1 cellular context compared by ENCODE assay signal in genomic region chr5:77844408-77845272, GRCh38.
TF ChIP-seq lines count a peak whose summit lies in the region.

No MANE protein-coding gene starts in this region.

TF ChIP-seq in H1, 55 proteins besides CTCF, POLR2A, EP300 and RAD21 (continued from another document):
- TF ChIP-seq USF2 (IDR thresholded peaks at IDR 0.05; ENCODE audit: low read length): no peak
- TF ChIP-seq GTF2F1 (IDR thresholded peaks at IDR 0.05; ENCODE audit: borderline replicate concordance, low read depth, low read length): no peak
- TF ChIP-seq SAP30 (IDR thresholded peaks at IDR 0.05; ENCODE audit: insufficient read depth, insufficient replicate concordance, low read length): no peak
- peak; percentile 97 for TF ChIP-seq SUZ12 (IDR thresholded peaks at IDR 0.05; ENCODE audit: low read length)
- TF ChIP-seq CEBPB (IDR thresholded peaks at IDR 0.05; ENCODE audit: low read depth, low read length): no peak
- no peak for TF ChIP-seq NANOG (IDR thresholded peaks at IDR 0.05; ENCODE audit: insufficient read depth, low read depth, low read length, poor library complexity, severe bottlenecking)
- no peak for TF ChIP-seq POU5F1 (IDR thresholded peaks at IDR 0.05; ENCODE audit: low read depth, low read length)
- TF ChIP-seq EGR1 (IDR thresholded peaks at IDR 0.05; ENCODE audit: borderline replicate concordance, low read depth, low read length): no peak
- 0 out of 2 replicates have a peak, but pooled peaks have one; percentile 86 for TF ChIP-seq CBX8 (IDR thresholded peaks at IDR 0.05; ENCODE audit: borderline replicate concordance, low read depth, low read length)
- TF ChIP-seq ZNF274 (IDR thresholded peaks at IDR 0.05; ENCODE audit: borderline replicate concordance, extremely low read depth, low read length): no peak
